ENCODE assay signal across 9 cellular contexts in the genomic region with DNA sequence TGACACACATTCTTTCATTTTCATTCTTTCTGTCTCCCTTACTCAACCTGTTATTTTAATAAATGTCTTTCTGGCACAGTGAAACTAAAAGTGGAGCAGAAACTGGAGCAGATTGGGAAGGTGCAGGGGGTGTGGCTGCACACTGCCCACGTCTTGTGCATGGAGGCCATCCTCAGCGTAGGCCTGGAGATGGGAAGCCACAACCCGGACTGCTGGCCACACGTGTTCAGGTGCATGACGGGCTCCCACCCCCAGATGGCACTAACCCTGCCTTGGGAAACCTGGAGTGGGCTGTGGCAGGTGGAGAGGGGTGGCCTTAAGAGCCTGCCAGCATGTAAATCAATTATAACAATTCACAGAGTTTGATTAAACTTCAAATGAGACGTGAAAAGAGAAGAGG.
A peak's percentile ranks its signal among the peaks of the same experiment; 100 is the strongest.
DNase-seq lines count a peak whose midpoint lies in the region; ATAC-seq and TF ChIP-seq lines count a peak whose summit lies in the region.
"Had no signal": no experiment of that assay in that cellular context is flagged by ENCODE, and none has a peak within 500 bp of the region (broad histone marks: within the 10 kb centered on the region; RNA-seq: fewer than 3 reads in every experiment).

No MANE protein-coding gene starts in this region.

- no TSS peak for BruUV-seq in OCI-LY7 (replicated peaks; lab: Mats Ljungman, UMichigan)

- ATAC-seq in GM18867 (IDR thresholded peaks at IDR 0.05; ENCODE audit: unreplicated experiment) (peak; percentile 42), aorta (ENCODE audit: low FRiP score) (no peak)

- H3K36me3 ChIP-seq in OCI-LY7 (ENCODE audit: insufficient read depth, low read length), result no peaks in the 10 kb centered on the region
- H3K36me3 ChIP-seq in kidney epithelial cell (ENCODE audit: control insufficient read depth, insufficient read depth, low read length), result no peaks in the 10 kb centered on the region
- H3K36me3 ChIP-seq in aorta (ENCODE audit: control insufficient read depth in 1 of 2, insufficient read depth in 2 of 2, low read length in 1 of 2), result no peaks in the 10 kb centered on the region
- peaks cover 0 to 5% of the 10 kb centered on the region in 2 experiments for H3K36me3 ChIP-seq in mesenchymal stem cell (ENCODE audit: control insufficient read depth in 1 of 2, insufficient read depth in 2 of 2, low read depth in 1 of 2, low read length in 2 of 2)

- no peak overlapping the region for H4K91ac ChIP-seq in mesenchymal stem cell (ENCODE audit: low read length)

- H2BK5ac ChIP-seq in mesenchymal stem cell (ENCODE audit: low read depth, low read length, poor library complexity, severe bottlenecking), result no peak overlapping the region

- H3K4ac ChIP-seq in mesenchymal stem cell (ENCODE audit: low read depth in 1 of 2, low read length in 2 of 2), result no peak overlapping the region

- WGBS in aorta, 2 donors, result 76 to 81% methylated on average over 6 of the region's 6 CpGs
- 80% methylated on average over 6 of the region's 6 CpGs for WGBS in mesenchymal stem cell

- H3K4me3 Mint-ChIP-seq in CD14-positive monocyte, result no peak overlapping the region

- H3K27me3 ChIP-seq in kidney epithelial cell (ENCODE audit: control insufficient read depth, insufficient read depth, low read length), result no peaks in the 10 kb centered on the region
- H3K27me3 ChIP-seq in aorta (ENCODE audit: control insufficient read depth in 1 of 2, insufficient read depth in 2 of 2, low read length in 1 of 2), result no peaks in the 10 kb centered on the region
- H3K27me3 ChIP-seq in mesenchymal stem cell (ENCODE audit: control insufficient read depth in 1 of 2, insufficient read depth in 1 of 2, low read length in 2 of 2), result no peaks in the 10 kb centered on the region

- H2AFZ ChIP-seq in OCI-LY7 (ENCODE audit: low read length) (no peak overlapping the region), mesenchymal stem cell (ENCODE audit: low read depth, low read length) (no peak overlapping the region)

- H3K18ac ChIP-seq in mesenchymal stem cell (ENCODE audit: low read depth in 1 of 2, low read length in 2 of 2), result no peak overlapping the region

- peak; percentile 55 for TF ChIP-seq CTCF in OCI-LY7 (conservative IDR thresholded peaks at IDR 0.05; ENCODE audit: low read length)
- peak; percentile 35 for TF ChIP-seq CTCF in kidney epithelial cell (IDR thresholded peaks at IDR 0.05; ENCODE audit: insufficient read depth, low read length, poor library complexity, severe bottlenecking)
- no peak for TF ChIP-seq CTCF in CD14-positive monocyte (IDR thresholded peaks at IDR 0.05)

- intact Hi-C loops in OCI-LY7 (cut with micrococcal nuclease; ENCODE audit: unreplicated experiment), result loop anchor here (5.0 kb wide), 2 partner anchors 113 to 223 kb away; partner anchors contain the start of gene HEBP2
- intact Hi-C loops in aorta (cut with DNase I), result loop anchor here in 1 of 2 donors (5.0 kb wide), 1 partner anchor 172 kb away; no protein-coding TSS in a partner anchor
- intact Hi-C loops in CD14-positive monocyte (cut with micrococcal nuclease), result loop anchor here in 1 of 2 donors (5.0 kb wide), 1 partner anchor 172 kb away; no protein-coding TSS in a partner anchor

- POLR2A ChIA-PET in OCI-LY7 (lab: Charles Lee), result interaction anchor here (0.6 kb wide), 2 partner anchors 24 to 56 kb away, joined by 3 read pairs; no protein-coding TSS in a partner anchor

- H3K4me3 ChIP-seq in OCI-LY7 (ENCODE audit: low read depth, low read length, poor library complexity, severe bottlenecking) (no peak overlapping the region), kidney epithelial cell (ENCODE audit: low read depth, low read length) (no peak overlapping the region), aorta (ENCODE audit: low read length in 2 of 2) (no peak overlapping the region), mesenchymal stem cell (ENCODE audit: insufficient read depth in 1 of 2, low read depth in 1 of 2, low read length in 2 of 2) (no peak overlapping the region)

- H3K9me2 ChIP-seq in OCI-LY7 (ENCODE audit: insufficient read depth, low read length), result no peaks in the 10 kb centered on the region

- H3K27ac Mint-ChIP-seq in CD14-positive monocyte, result no peak overlapping the region

- no peak overlapping the region for H2AK5ac ChIP-seq in mesenchymal stem cell (ENCODE audit: low read length, severe bottlenecking)

- CTCF ChIA-PET in OCI-LY7 (lab: Charles Lee; ENCODE audit: unreplicated experiment), result no interaction called here

- no peaks in the 10 kb centered on the region for H3K9me3 ChIP-seq in OCI-LY7 (ENCODE audit: low read length)
- H3K9me3 ChIP-seq in aorta (ENCODE audit: control insufficient read depth, low read length), result no peaks in the 10 kb centered on the region
- H3K9me3 ChIP-seq in mesenchymal stem cell (ENCODE audit: control insufficient read depth, low read length), result no peaks in the 10 kb centered on the region

- H3K14ac ChIP-seq in mesenchymal stem cell (ENCODE audit: low read length in 2 of 2), result no peak overlapping the region

- H3K4me2 ChIP-seq in OCI-LY7 (ENCODE audit: low read length) (no peak overlapping the region), mesenchymal stem cell (ENCODE audit: low read length, poor library complexity, severe bottlenecking) (no peak overlapping the region)

- no peak overlapping the region for H3K9ac ChIP-seq in mesenchymal stem cell (ENCODE audit: low read length)

- no peaks in the 10 kb centered on the region for H3K36me3 Mint-ChIP-seq in CD14-positive monocyte

- no peaks in the 10 kb centered on the region for H3K4me1 ChIP-seq in OCI-LY7 (ENCODE audit: insufficient read depth, low read length, poor library complexity, severe bottlenecking)
- H3K4me1 ChIP-seq in aorta (ENCODE audit: control insufficient read depth in 1 of 2, insufficient read depth in 2 of 2, low read length in 2 of 2), result no peaks in the 10 kb centered on the region
- H3K4me1 ChIP-seq in mesenchymal stem cell (ENCODE audit: control insufficient read depth, insufficient read depth, low read depth, low read length), result peaks cover 11% of the 10 kb centered on the region

- H3K4me1 Mint-ChIP-seq in CD14-positive monocyte, result no peaks in the 10 kb centered on the region

- H4K8ac ChIP-seq in mesenchymal stem cell (ENCODE audit: low read length), result no peak overlapping the region

- no peak overlapping the region for H2BK12ac ChIP-seq in mesenchymal stem cell (ENCODE audit: low read length in 2 of 2)

- H3K23ac ChIP-seq in mesenchymal stem cell (ENCODE audit: low read length in 2 of 2), result no peak overlapping the region

- H3K79me1 ChIP-seq in mesenchymal stem cell (replicated peaks; ENCODE audit: low read length, poor library complexity, severe bottlenecking), result no peaks in the 10 kb centered on the region

- H3K9me3 Mint-ChIP-seq in CD14-positive monocyte, result no peaks in the 10 kb centered on the region

- peaks cover 0 to 6% (median 3%) of the 10 kb centered on the region in 3 donors for H3K27me3 Mint-ChIP-seq in CD14-positive monocyte (ENCODE audit: low read depth in 3 of 3)

- no peak overlapping the region for H2BK120ac ChIP-seq in mesenchymal stem cell (ENCODE audit: low read depth, low read length)

- H3K79me2 ChIP-seq in OCI-LY7 (ENCODE audit: insufficient read depth, low read depth, low read length), result no peaks in the 10 kb centered on the region

- no peaks in the 10 kb centered on the region for H4K20me1 ChIP-seq in OCI-LY7 (ENCODE audit: insufficient read depth, low read length)

- no peak overlapping the region for H2BK15ac ChIP-seq in mesenchymal stem cell (ENCODE audit: low read depth, poor library complexity, severe bottlenecking)

- H3K27ac ChIP-seq in OCI-LY7 (ENCODE audit: low read depth, low read length, poor library complexity, severe bottlenecking), result no peak overlapping the region
- no peak overlapping the region for H3K27ac ChIP-seq in aorta (ENCODE audit: low read depth in 1 of 2, low read length in 2 of 2)
- H3K27ac ChIP-seq in mesenchymal stem cell (ENCODE audit: low read length, poor library complexity, severe bottlenecking), result no peak overlapping the region

- peak; percentile 10 for DNase-seq in COR-L47 (lab: John Stamatoyannopoulos, UW)
- peak; percentile 11 for DNase-seq in OCI-LY7 (ENCODE audit: low spot score)
- no peak for DNase-seq in kidney epithelial cell (ENCODE audit: low read depth)
- no peak for DNase-seq in HPDE6-E6E7 (ENCODE audit: extremely low spot score)
- DNase-seq in aorta, result no peak
- DNase-seq in mesenchymal stem cell, result no peak
- no peak for DNase-seq in CD14-positive monocyte (ENCODE audit: low spot score)
- DNase-seq: stimulated activated CD4-positive, alpha-beta T cell treated with anti-CD3 and anti-CD28 coated beads, Interleukin-4, amount 100 ng/mL, for 1 hour had no signal

Comparison
In these comparisons a context has a peak if more than half of its experiments do, and no peak if none do; other contexts are left out.
1. DNase-seq: peak in COR-L47 (single experiment) and OCI-LY7 (single experiment); none in kidney epithelial cell (single experiment), HPDE6-E6E7 (single experiment), aorta (0 of 2), mesenchymal stem cell (single experiment) and CD14-positive monocyte (single experiment).